In genomic region chr17:74736423-74737298, GRCh38 we compare ENCODE assay signal across 1 cellular context.
A peak's percentile ranks its signal among the peaks of the same experiment; 100 is the strongest.
TF ChIP-seq lines count a peak whose summit lies in the region.

RAB37 (plus strand) TSS chr17:74737256; CDS start chr17:74737273, 17 bp downstream.

TF ChIP-seq in WTC11, 78 proteins besides CTCF, POLR2A, EP300 and RAD21 (continued from another document):
- no peak for TF ChIP-seq PRDM15 (CRISPR knock-in tag; IDR thresholded peaks at IDR 0.05)
- no peak for TF ChIP-seq ATF1 (CRISPR knock-in tag; IDR thresholded peaks at IDR 0.05)
- TF ChIP-seq SP1 (CRISPR knock-in tag; conservative IDR thresholded peaks at IDR 0.05) = peak; percentile 44; the same call in 1 of the 2 replicates
- 0 out of 2 replicates have a peak, but pooled peaks have one; percentile 22 for TF ChIP-seq TEAD4 (CRISPR knock-in tag; IDR thresholded peaks at IDR 0.05)
- TF ChIP-seq ZMAT4 (CRISPR knock-in tag; IDR thresholded peaks at IDR 0.05) = no peak
- TF ChIP-seq ZNF532 (CRISPR knock-in tag; IDR thresholded peaks at IDR 0.05; ENCODE audit: borderline replicate concordance) = no peak
- TF ChIP-seq ZNF219 (CRISPR knock-in tag; IDR thresholded peaks at IDR 0.05; ENCODE audit: borderline replicate concordance) = no peak
- peak; percentile 30; the same call in 1 of the 2 replicates for TF ChIP-seq TEAD1 (CRISPR knock-in tag; IDR thresholded peaks at IDR 0.05)
- TF ChIP-seq FOXP4 (CRISPR knock-in tag; IDR thresholded peaks at IDR 0.05) = no peak; the same call in 1 of the 2 replicates
- peak; percentile 78 for TF ChIP-seq GABPB1 (CRISPR knock-in tag; IDR thresholded peaks at IDR 0.05)
- TF ChIP-seq ZNF671 (CRISPR knock-in tag; IDR thresholded peaks at IDR 0.05) = no peak
- no peak for TF ChIP-seq ZBTB21 (CRISPR knock-in tag; IDR thresholded peaks at IDR 0.05; ENCODE audit: borderline replicate concordance)
- TF ChIP-seq MAX (CRISPR knock-in tag; IDR thresholded peaks at IDR 0.05) = peak; percentile 32; the same call in 1 of the 2 replicates
- TF ChIP-seq ERG (CRISPR knock-in tag; IDR thresholded peaks at IDR 0.05) = no peak
- no peak for TF ChIP-seq PRRX2 (CRISPR knock-in tag; IDR thresholded peaks at IDR 0.05)
- TF ChIP-seq CREB1 (CRISPR knock-in tag; IDR thresholded peaks at IDR 0.05) = no peak
- no peak for TF ChIP-seq JUN (CRISPR knock-in tag; IDR thresholded peaks at IDR 0.05)
- TF ChIP-seq ZNF423 (CRISPR knock-in tag; IDR thresholded peaks at IDR 0.05) = peak; percentile 84
